ENCODE assay signal across 1 cellular context in genomic region chr6:34697904-34698557, GRCh38.
TF ChIP-seq lines count a peak whose summit lies in the region.

No MANE protein-coding gene starts in this region.

TF ChIP-seq in WTC11, 78 proteins besides CTCF, POLR2A, EP300 and RAD21 (continued from another document):
- TF ChIP-seq ZNF281 (CRISPR knock-in tag; IDR thresholded peaks at IDR 0.05) (no peak), RORB (CRISPR knock-in tag; IDR thresholded peaks at IDR 0.05) (no peak), STAT6 (CRISPR knock-in tag; conservative IDR thresholded peaks at IDR 0.05; ENCODE audit: low read depth) (no peak), ZSCAN18 (CRISPR knock-in tag; IDR thresholded peaks at IDR 0.05) (no peak)
